Comparison of ENCODE assay signal across 12 cellular contexts in genomic region chr19:39309305-39309670, GRCh38. TPM values are rescaled to one million over a fixed set of nuclear protein-coding genes. Genes with fewer than 3 reads are reported as not detected.
DNase-seq lines count a peak whose midpoint lies in the region; ATAC-seq, FAIRE-seq and TF ChIP-seq lines count a peak whose summit lies in the region.
"Not testable (repeated sequence)": the region's sequence is repeated elsewhere in the genome, so short reads cannot be mapped to it uniquely, and the experiment has no call there.
"Had no signal": no experiment of that assay in that cellular context is flagged by ENCODE, and none has a peak within 500 bp of the region (broad histone marks: within the 10 kb centered on the region; RNA-seq: fewer than 3 reads in every experiment).

No MANE protein-coding gene starts in this region.

- not testable (repeated sequence) for DNase-seq in K562 (ENCODE audit: extremely low read depth in 1 of 4, low spot score in 3 of 4)
- peak; percentile 8 for DNase-seq in spleen

- H3K9me1 ChIP-seq in K562 (ENCODE audit: control insufficient read depth, insufficient read depth, low read length): not testable (repeated sequence)

- peak overlapping the region in 1 of 2 experiments; percentile 27; a peak in 1 of 4 replicates for H3K9ac ChIP-seq in K562 (ENCODE audit: insufficient read depth in 1 of 2, low read depth in 2 of 2, low read length in 2 of 2)

- not testable (repeated sequence) for TF ChIP-seq POLR2A in K562 (conservative IDR thresholded peaks at IDR 0.05); spleen (IDR thresholded peaks at IDR 0.05)

- not testable (repeated sequence) for H4K20me1 ChIP-seq in K562 (replicated peaks; ENCODE audit: control insufficient read depth, insufficient read depth, low read length)

- H3K36me3 ChIP-seq in HEK293 (ENCODE audit: control insufficient read depth in 2 of 2, insufficient read depth in 1 of 2, low read length in 2 of 2) (peaks cover 55 to 56% of the 10 kb centered on the region in 2 experiments), K562 (ENCODE audit: control insufficient read depth, insufficient read depth, low read length) (peaks cover 42% of the 10 kb centered on the region; the same call in 1 of the 3 replicates), neutrophil (peaks cover 78% of the 10 kb centered on the region), spleen (peaks cover 0 to 52% (median 15%) of the 10 kb centered on the region in 6 donors)

- not testable (repeated sequence) for H3K9me3 ChIP-seq in HEK293 (ENCODE audit: control insufficient read depth, insufficient read depth, low read depth, low read length); K562 (replicated peaks; ENCODE audit: control insufficient read depth, insufficient read depth, low read depth, low read length); neutrophil; spleen

- 0 out of 2 replicates have a peak overlapping the region, but pooled peaks have one; percentile 25 for H2AFZ ChIP-seq in K562 (ENCODE audit: low read depth, low read length)

- FAIRE-seq in K562 (lab: Jason Lieb, UNC): not testable (repeated sequence)

- H3K27me3 ChIP-seq in K562 (ENCODE audit: control insufficient read depth in 2 of 2, insufficient read depth in 2 of 2, low read length in 2 of 2); neutrophil: not testable (repeated sequence)
- peaks cover 0 to 35% (median 19%) of the 10 kb centered on the region in 7 donors for H3K27me3 ChIP-seq in spleen (replicated peaks in 1 of 7)

- not testable (repeated sequence) for ATAC-seq in K562

- peaks cover 15% of the 10 kb centered on the region for H3K79me2 ChIP-seq in K562 (ENCODE audit: control insufficient read depth, insufficient read depth, low read length)

- BruUV-seq in K562 (replicated peaks; lab: Mats Ljungman, UMichigan): not testable (repeated sequence)

- intact Hi-C loops in K562 (cut with micrococcal nuclease): loop anchor here (10.0 kb wide), 1 partner anchor 54 kb away; no protein-coding TSS in a partner anchor
- intact Hi-C loops in spleen (cut with DNase I; ENCODE audit: low total_unique reads): not testable (repeated sequence)

- CTCF ChIA-PET in HEK293 (lab: Yijun Ruan, JAX): interaction anchor here (0.6 to 1.1 kb wide), 2 partner anchors 19 to 47 kb away, joined by 3 read pairs; no protein-coding TSS in a partner anchor
- CTCF ChIA-PET in K562 (lab: Yijun Ruan, JAX; ENCODE audit: low intra/inter-chr PET ratio): not testable (repeated sequence)

- peak overlapping the region; percentile 74; the same call in 1 of the 2 replicates for H3K4me2 ChIP-seq in K562 (ENCODE audit: insufficient read depth, low read length)

- POLR2A ChIA-PET in HEK293 (lab: Yijun Ruan, JAX): not testable (repeated sequence)
- POLR2A ChIA-PET in K562 (lab: Yijun Ruan, JAX): interaction anchor here (0.8 to 1.5 kb wide), 2 partner anchors 9 to 17 kb away, joined by 5 to 6 read pairs; no protein-coding TSS in a partner anchor

- 67% methylated on average over 5 of the region's 7 CpGs for WGBS in K562 (ENCODE audit: insufficient coverage, low coverage, missing lambda C conversion rate)
- 83 to 99% (median 96%) methylated on average over 7 of the region's 7 CpGs for WGBS in spleen, 5 donors

- TF ChIP-seq CTCF in HEK293 (tag by site-specific recombination; IDR thresholded peaks at IDR 0.05); K562 (IDR thresholded peaks at IDR 0.05 in 2 of 3, conservative IDR thresholded peaks at IDR 0.05 in 1 of 3; ENCODE audit: insufficient read depth in 2 of 3, low read depth in 1 of 3, low read length in 3 of 3); neutrophil (IDR thresholded peaks at IDR 0.05); spleen (IDR thresholded peaks at IDR 0.05 in 8 of 11, conservative IDR thresholded peaks at IDR 0.05 in 3 of 11): not testable (repeated sequence)

- H3K4me1 ChIP-seq in HEK293 (ENCODE audit: control insufficient read depth, insufficient read depth, low read length): peaks cover 22% of the 10 kb centered on the region
- peaks cover 43% of the 10 kb centered on the region in 2 experiments for H3K4me1 ChIP-seq in K562 (replicated peaks in 1 of 2; ENCODE audit: control insufficient read depth in 2 of 2, insufficient read depth in 2 of 2, low read length in 2 of 2)
- H3K4me1 ChIP-seq in neutrophil (ENCODE audit: control insufficient read depth in 1 of 2, insufficient read depth in 1 of 2, low read depth in 1 of 2, low read length in 1 of 2): peaks cover 10% of the 10 kb centered on the region in 2 experiments
- peaks cover 0 to 18% (median 7%) of the 10 kb centered on the region in 6 donors for H3K4me1 ChIP-seq in spleen

- not testable (repeated sequence) for TF ChIP-seq EP300 in K562 (IDR thresholded peaks at IDR 0.05; ENCODE audit: low read length)

- TF ChIP-seq RAD21 in K562 (CRISPR knock-in tag; conservative IDR thresholded peaks at IDR 0.05 in 1 of 2, IDR thresholded peaks at IDR 0.05 in 1 of 2): not testable (repeated sequence)

- in situ Hi-C loops in K562 (cut with MboI): not testable (repeated sequence)

- H3K4me3 ChIP-seq in HEK293 (ENCODE audit: low read depth, low read length); K562; neutrophil (ENCODE audit: low read depth in 1 of 2, low read length in 1 of 2); spleen: not testable (repeated sequence)

- not testable (repeated sequence) for H3K27ac ChIP-seq in HEK293 (ENCODE audit: extremely low read depth, low read depth, low read length); spleen
- H3K27ac ChIP-seq in K562 (ENCODE audit: extremely low read depth, low read depth, low read length) (peak overlapping the region; percentile 73), neutrophil (peak overlapping the region; percentile 36)

RNA-seq across cellular contexts. Expression of gene LRFN1, which starts 11.4 kb away (rescaled TPM):
- 2.3 and 5.9 TPM in 2 replicates for total RNA-seq in K562 (2011; cell fraction: chromatin; rRNA removed; ENCODE audit: low replicate concordance)
- 10.0 and 11.3 TPM in 2 replicates for total RNA-seq in K562 (2011; cell fraction: nucleolus; rRNA removed)
- total RNA-seq in K562 (2011; cell fraction: nucleoplasm; rRNA removed): 5.9 and 6.6 TPM in 2 replicates
- 3.8 and 5.0 TPM in 2 replicates for total RNA-seq in K562 (2014; rRNA removed)
- 0.44 and 0.45 TPM in 2 replicates for total RNA-seq in K562 (2014; rRNA removed; fragmentation: Illumina TruSeq; extraction: Trizol)
- total RNA-seq in K562 (2015; rRNA removed; fragmentation: Illumina TruSeq; extraction: Trizol): 1.1 and 1.3 TPM in 2 replicates
- 10.6 and 10.7 TPM in 2 replicates for total RNA-seq in K562 (2021)
- polyA plus RNA-seq in K562 (2011; rRNA removed): 0.52 and 1.0 TPM in 2 replicates
- 1.9 and 4.7 TPM in 2 replicates for polyA plus RNA-seq in K562 (2011; cell fraction: cytosol; rRNA removed)
- 2.7 and 3.9 TPM in 2 replicates for polyA plus RNA-seq in K562 (2011; cell fraction: nucleus; rRNA removed)
- 4.1 and 4.7 TPM in 2 replicates for polyA plus RNA-seq in K562 (2012)
- polyA plus RNA-seq in K562 (2014; fragmentation: Illumina TruSeq; extraction: Trizol): 1.3 and 2.1 TPM in 2 replicates
- polyA plus RNA-seq in K562 (2014; fragmentation: Nextera tagmentation; extraction: Ambion mirVana): under 1 TPM; 0.13 TPM
- polyA plus RNA-seq in K562 (2014; rRNA removed): 3.9 and 4.6 TPM in 2 replicates
- polyA minus RNA-seq in K562 (2011; rRNA and poly(A)+ RNA removed): 0.98 and 1.0 TPM in 2 replicates
- polyA minus RNA-seq in K562 (2011; cell fraction: cytosol; rRNA and poly(A)+ RNA removed): 2.8 and 5.5 TPM in 2 replicates
- polyA minus RNA-seq in K562 (2011; cell fraction: nucleus; rRNA and poly(A)+ RNA removed): 2.7 and 3.8 TPM in 2 replicates
- total RNA-seq in spleen: 1 to 10 TPM; 2.2 to 6.0 (median 4.6) TPM
- 1 to 10 TPM in 1 of 3 donors, under 1 TPM in 2; 0.67 to 1.2 (median 0.99) TPM for polyA plus RNA-seq in spleen

RNA-seq across cellular contexts. Expression of gene IFNL1, which starts 13.1 kb away (rescaled TPM):
- not detected in 2 replicates for total RNA-seq in K562 (2011; cell fraction: chromatin; rRNA removed; ENCODE audit: low replicate concordance)
- total RNA-seq in K562 (2011; cell fraction: nucleolus; rRNA removed): not detected in 2 replicates
- not detected in 2 replicates for total RNA-seq in K562 (2011; cell fraction: nucleoplasm; rRNA removed)
- total RNA-seq in K562 (2014; rRNA removed) (not detected in 2 replicates), K562 (2014; rRNA removed; fragmentation: Illumina TruSeq; extraction: Trizol) (not detected in 2 replicates), K562 (2015; rRNA removed; fragmentation: Illumina TruSeq; extraction: Trizol) (not detected in 2 replicates), K562 (2021) (not detected in 2 replicates), spleen (not detected)
- polyA plus RNA-seq in K562 (2011; rRNA removed) (not detected in 2 replicates), K562 (2014; fragmentation: Illumina TruSeq; extraction: Trizol) (not detected in 2 replicates), K562 (2014; fragmentation: Nextera tagmentation; extraction: Ambion mirVana) (not detected), K562 (2014; rRNA removed) (not detected in 2 replicates), spleen (not detected)
- not detected in 2 replicates for polyA plus RNA-seq in K562 (2011; cell fraction: cytosol; rRNA removed)
- polyA plus RNA-seq in K562 (2011; cell fraction: nucleus; rRNA removed): not detected in 2 replicates
- polyA plus RNA-seq in K562 (2012): not detected in 2 replicates
- not detected in 2 replicates for polyA minus RNA-seq in K562 (2011; rRNA and poly(A)+ RNA removed)
- polyA minus RNA-seq in K562 (2011; cell fraction: cytosol; rRNA and poly(A)+ RNA removed): not detected in 2 replicates
- polyA minus RNA-seq in K562 (2011; cell fraction: nucleus; rRNA and poly(A)+ RNA removed): not detected in 2 replicates
- total RNA-seq: A673; CD4-positive, alpha-beta memory T cell; CD4-positive, CD25-positive, alpha-beta regulatory T cell; CD8-positive, alpha-beta memory T cell; Daoy; G401 had no signal
- polyA plus RNA-seq: AG04450; CD14-positive monocyte; CD4-positive, CD25-positive, alpha-beta regulatory T cell had no signal

RNA-seq across cellular contexts. Expression of gene GMFG, which starts 26.6 kb away (rescaled TPM):
- 7.6 and 17.2 TPM in 2 replicates for total RNA-seq in K562 (2011; cell fraction: chromatin; rRNA removed; ENCODE audit: low replicate concordance)
- total RNA-seq in K562 (2011; cell fraction: nucleolus; rRNA removed): 11.3 and 11.6 TPM in 2 replicates
- 14.4 and 17.5 TPM in 2 replicates for total RNA-seq in K562 (2011; cell fraction: nucleoplasm; rRNA removed)
- total RNA-seq in K562 (2014; rRNA removed): 37.1 and 48.4 TPM in 2 replicates
- 48.5 and 59.1 TPM in 2 replicates for total RNA-seq in K562 (2014; rRNA removed; fragmentation: Illumina TruSeq; extraction: Trizol)
- total RNA-seq in K562 (2015; rRNA removed; fragmentation: Illumina TruSeq; extraction: Trizol): 52.8 and 55.6 TPM in 2 replicates
- total RNA-seq in K562 (2021): 51.8 and 58.6 TPM in 2 replicates
- polyA plus RNA-seq in K562 (2011; rRNA removed): 91.3 and 101 TPM in 2 replicates
- 45.0 and 75.1 TPM in 2 replicates for polyA plus RNA-seq in K562 (2011; cell fraction: cytosol; rRNA removed)
- polyA plus RNA-seq in K562 (2011; cell fraction: nucleus; rRNA removed): 35.8 and 51.3 TPM in 2 replicates
- 108 and 198 TPM in 2 replicates for polyA plus RNA-seq in K562 (2012)
- polyA plus RNA-seq in K562 (2014; fragmentation: Illumina TruSeq; extraction: Trizol): 49.0 and 60.2 TPM in 2 replicates
- 100 to 1,000 TPM; 133 to 152 TPM for polyA plus RNA-seq in K562 (2014; fragmentation: Nextera tagmentation; extraction: Ambion mirVana)
- polyA plus RNA-seq in K562 (2014; rRNA removed): 61.3 and 70.7 TPM in 2 replicates
- 23.5 and 24.2 TPM in 2 replicates for polyA minus RNA-seq in K562 (2011; rRNA and poly(A)+ RNA removed)
- polyA minus RNA-seq in K562 (2011; cell fraction: cytosol; rRNA and poly(A)+ RNA removed): 8.4 and 10.6 TPM in 2 replicates
- 2.2 and 9.1 TPM in 2 replicates for polyA minus RNA-seq in K562 (2011; cell fraction: nucleus; rRNA and poly(A)+ RNA removed)
- total RNA-seq in spleen: 100 to 1,000 TPM; 178 to 354 (median 288) TPM
- polyA plus RNA-seq in spleen: 100 to 1,000 TPM; 421 to 492 (median 452) TPM
- total RNA-seq: A673, G401 had no signal

RNA-seq across cellular contexts. Expression of gene SAMD4B, which starts 32.9 kb away (rescaled TPM):
- total RNA-seq in K562 (2011; cell fraction: chromatin; rRNA removed; ENCODE audit: low replicate concordance): 114 and 163 TPM in 2 replicates
- 74.5 and 86.1 TPM in 2 replicates for total RNA-seq in K562 (2011; cell fraction: nucleolus; rRNA removed)
- total RNA-seq in K562 (2011; cell fraction: nucleoplasm; rRNA removed): 116 and 164 TPM in 2 replicates
- total RNA-seq in K562 (2014; rRNA removed) (41.1 and 55.2 TPM in 2 replicates), K562 (2014; rRNA removed; fragmentation: Illumina TruSeq; extraction: Trizol) (17.2 and 19.9 TPM in 2 replicates), K562 (2015; rRNA removed; fragmentation: Illumina TruSeq; extraction: Trizol) (38.0 and 42.2 TPM in 2 replicates), K562 (2021) (86.3 and 90.5 TPM in 2 replicates), spleen (100 to 1,000 TPM in 1 of 7 donors, 10 to 100 TPM in 6; 66.4 to 108 (median 84.1) TPM)
- polyA plus RNA-seq in K562 (2011; rRNA removed) (20.9 and 54.2 TPM in 2 replicates), K562 (2014; fragmentation: Illumina TruSeq; extraction: Trizol) (81.8 and 105 TPM in 2 replicates), K562 (2014; fragmentation: Nextera tagmentation; extraction: Ambion mirVana) (1 to 10 TPM; 3.4 to 5.9 TPM), K562 (2014; rRNA removed) (76.4 and 77.0 TPM in 2 replicates), spleen (10 to 100 TPM; 26.7 to 56.3 (median 42.1) TPM)
- polyA plus RNA-seq in K562 (2011; cell fraction: cytosol; rRNA removed): 38.5 and 56.2 TPM in 2 replicates
- 81.0 and 127 TPM in 2 replicates for polyA plus RNA-seq in K562 (2011; cell fraction: nucleus; rRNA removed)
- polyA plus RNA-seq in K562 (2012): 86.0 and 136 TPM in 2 replicates
- 22.5 and 27.0 TPM in 2 replicates for polyA minus RNA-seq in K562 (2011; rRNA and poly(A)+ RNA removed)
- 59.6 and 84.3 TPM in 2 replicates for polyA minus RNA-seq in K562 (2011; cell fraction: cytosol; rRNA and poly(A)+ RNA removed)
- 23.4 and 27.1 TPM in 2 replicates for polyA minus RNA-seq in K562 (2011; cell fraction: nucleus; rRNA and poly(A)+ RNA removed)

RNA-seq across cellular contexts. Expression of gene IFNL2, which starts 41.1 kb away (rescaled TPM):
- not detected in 2 replicates for total RNA-seq in K562 (2011; cell fraction: chromatin; rRNA removed; ENCODE audit: low replicate concordance)
- not detected in 2 replicates for total RNA-seq in K562 (2011; cell fraction: nucleolus; rRNA removed)
- not detected in 2 replicates for total RNA-seq in K562 (2011; cell fraction: nucleoplasm; rRNA removed)
- total RNA-seq in K562 (2014; rRNA removed) (not detected in 2 replicates), K562 (2014; rRNA removed; fragmentation: Illumina TruSeq; extraction: Trizol) (not detected in 2 replicates), K562 (2015; rRNA removed; fragmentation: Illumina TruSeq; extraction: Trizol) (not detected in 2 replicates), K562 (2021) (not detected in 2 replicates), spleen (not detected)
- polyA plus RNA-seq in K562 (2011; rRNA removed) (not detected in 2 replicates), K562 (2014; fragmentation: Illumina TruSeq; extraction: Trizol) (not detected in 2 replicates), K562 (2014; fragmentation: Nextera tagmentation; extraction: Ambion mirVana) (not detected), K562 (2014; rRNA removed) (not detected in 2 replicates), spleen (not detected)
- not detected in 2 replicates for polyA plus RNA-seq in K562 (2011; cell fraction: cytosol; rRNA removed)
- polyA plus RNA-seq in K562 (2011; cell fraction: nucleus; rRNA removed): not detected in 2 replicates
- not detected in 2 replicates for polyA plus RNA-seq in K562 (2012)
- not detected in 2 replicates for polyA minus RNA-seq in K562 (2011; rRNA and poly(A)+ RNA removed)
- not detected in 2 replicates for polyA minus RNA-seq in K562 (2011; cell fraction: cytosol; rRNA and poly(A)+ RNA removed)
- polyA minus RNA-seq in K562 (2011; cell fraction: nucleus; rRNA and poly(A)+ RNA removed): not detected in 2 replicates
- total RNA-seq: A673; CD4-positive, alpha-beta memory T cell; CD4-positive, CD25-positive, alpha-beta regulatory T cell; CD8-positive, alpha-beta memory T cell; Daoy; G401 had no signal
- polyA plus RNA-seq: AG04450; CD14-positive monocyte; CD4-positive, alpha-beta memory T cell; CD4-positive, CD25-positive, alpha-beta regulatory T cell; CD8-positive, alpha-beta memory T cell had no signal
